In the genomic region with DNA sequence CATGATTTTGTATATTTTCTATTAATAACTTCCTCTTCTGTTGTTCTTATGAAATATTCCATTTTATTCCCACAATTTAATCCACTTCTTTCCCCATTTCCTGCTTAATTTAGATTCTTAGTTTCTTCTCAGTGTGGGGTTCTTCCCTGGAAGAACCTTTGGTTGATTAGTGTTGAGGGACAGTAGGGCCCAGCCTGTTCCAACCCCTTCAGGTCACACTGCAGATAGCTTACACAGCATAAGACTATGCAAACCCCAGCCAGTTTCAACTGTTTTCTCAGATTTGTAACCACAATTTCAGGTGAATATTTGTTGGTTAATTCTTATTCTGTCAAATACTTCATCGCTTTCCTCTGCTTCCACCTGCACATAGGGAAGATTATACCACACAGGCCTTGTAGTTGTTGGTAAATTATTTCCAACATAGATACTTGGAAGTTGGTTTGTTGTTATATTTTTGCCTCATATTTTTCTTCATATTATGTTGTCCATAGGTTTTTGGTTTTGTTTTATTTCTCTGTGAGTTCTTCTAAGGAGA, we compare ENCODE assay signal across 17 cellular contexts. TPM values are rescaled to one million over a fixed set of nuclear protein-coding genes. Genes with fewer than 3 reads are reported as not detected.
"Had no signal": no experiment of that assay in that cellular context is flagged by ENCODE, and none has a peak within 500 bp of the region (broad histone marks: within the 10 kb centered on the region; RNA-seq: fewer than 3 reads in every experiment).

No MANE protein-coding gene starts in this region.

- H3K27ac ChIP-seq: VCaP had no signal

- DNase-seq: activated CD4-positive, alpha-beta memory T cell treated with anti-CD3 and anti-CD28 coated beads, Interleukin-2, amount 10 ng/mL, durations not matched to agents 7 days and 5 days; activated gamma-delta T cell treated with Interleukin-2 at 50 U/mL for 16 hours; activated naive CD8-positive, alpha-beta T cell treated with anti-CD3 and anti-CD28 coated beads for 36 hours; activated T-cell treated with anti-CD3 and anti-CD28 coated beads, Interleukin-2, amount 50 U/mL, for 72 hours; esophagus squamous epithelium; foreskin melanocyte; heart left ventricle; islet precursor cell; sigmoid colon; stimulated activated CD4-positive, alpha-beta T cell treated with anti-CD3 and anti-CD28 coated beads, Interleukin-2, amount 100 ng/mL, for 48 hours; stimulated activated naive CD4-positive, alpha-beta T cell treated with Interleukin-2 at 50 U/mL for 16 hours had no signal

- ATAC-seq: activated T-cell treated with anti-CD3 and anti-CD28 coated beads, Interleukin-2, amount 50 U/mL, for 72 hours; heart left ventricle; left lobe of liver had no signal

- H3K9me3 ChIP-seq: heart left ventricle, sigmoid colon had no signal

- H3K36me3 ChIP-seq: esophagus squamous epithelium, heart left ventricle, sigmoid colon had no signal

- H3K27me3 ChIP-seq: esophagus squamous epithelium, heart left ventricle, sigmoid colon had no signal

- H3K4me3 ChIP-seq: esophagus squamous epithelium, heart left ventricle, sigmoid colon had no signal

RNA-seq across cellular contexts. Expression of a gene that starts 34.7 kb away (rescaled TPM):
- total RNA-seq: activated CD4-positive, alpha-beta memory T cell treated with anti-CD3 and anti-CD28 coated beads, Interleukin-2, amount 10 ng/mL, durations not matched to agents 7 days and 5 days; activated naive CD8-positive, alpha-beta T cell treated with anti-CD3 and anti-CD28 coated beads for 36 hours; activated T-cell treated with anti-CD3 and anti-CD28 coated beads, Interleukin-2, amount 50 U/mL, for 72 hours; cerebellum; left lobe of liver; pulmonary artery endothelial cell; sigmoid colon; temporal lobe; ureter had no signal
- polyA plus RNA-seq: heart left ventricle had no signal

RNA-seq across cellular contexts. Expression of a gene that starts 45.5 kb away (rescaled TPM):
- total RNA-seq: activated CD4-positive, alpha-beta memory T cell treated with anti-CD3 and anti-CD28 coated beads, Interleukin-2, amount 10 ng/mL, durations not matched to agents 7 days and 5 days; activated naive CD8-positive, alpha-beta T cell treated with anti-CD3 and anti-CD28 coated beads for 36 hours; activated T-cell treated with anti-CD3 and anti-CD28 coated beads, Interleukin-2, amount 50 U/mL, for 72 hours; cerebellum; pulmonary artery endothelial cell; sigmoid colon; temporal lobe; ureter had no signal
- polyA plus RNA-seq: heart left ventricle, sigmoid colon had no signal
